Comparison of ENCODE assay signal across 1 cellular context in the genomic region with DNA sequence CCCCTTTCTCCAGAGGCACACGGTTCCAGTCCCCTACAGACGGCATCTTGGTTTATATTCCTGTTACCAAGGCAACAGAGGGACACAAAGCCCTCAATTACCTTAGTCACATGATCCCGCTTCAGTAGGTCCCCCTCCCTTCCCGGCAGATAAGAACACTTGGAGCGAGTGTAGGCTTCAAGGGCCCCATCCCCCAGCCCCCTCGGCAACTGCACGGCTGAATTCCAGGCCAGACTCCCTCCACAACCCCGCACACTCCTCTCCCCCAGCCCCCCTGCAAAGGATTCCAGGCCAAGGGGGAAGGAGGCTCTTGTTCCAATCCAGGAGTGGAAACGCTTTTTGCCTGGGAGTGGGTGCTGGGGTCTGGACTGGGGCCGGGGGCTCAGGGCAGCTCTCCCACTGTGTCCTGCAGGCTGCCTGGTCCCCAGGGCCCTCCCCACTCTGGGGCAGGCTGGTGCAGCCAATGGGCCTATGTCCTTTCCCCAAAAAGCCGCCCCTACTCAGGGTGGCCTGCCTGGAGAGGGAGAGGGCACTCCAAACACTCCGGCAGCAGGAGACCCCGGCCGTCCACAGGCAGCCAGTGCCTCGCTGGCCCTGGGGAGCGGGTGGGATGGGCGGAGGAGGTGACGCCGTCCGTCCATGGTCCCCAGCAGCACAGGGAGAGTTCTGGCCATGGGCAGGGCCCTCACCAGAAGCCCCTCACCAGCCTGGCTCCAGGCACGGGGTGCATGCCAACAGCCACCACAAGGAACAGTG.
TF ChIP-seq lines count a peak whose summit lies in the region.

No MANE protein-coding gene starts in this region.

TF ChIP-seq in GM12878, 131 proteins besides CTCF, POLR2A, EP300 and RAD21 (continued from another document):
- TF ChIP-seq RELA (IDR thresholded peaks at IDR 0.05; ENCODE audit: borderline replicate concordance, partially characterized antibody): no peak
- TF ChIP-seq ETV6 (conservative IDR thresholded peaks at IDR 0.05 in 1 of 2, IDR thresholded peaks at IDR 0.05 in 1 of 2; ENCODE audit: borderline replicate concordance in 1 of 2, low read depth in 1 of 2): no peak
- no peak for TF ChIP-seq SP1 (IDR thresholded peaks at IDR 0.05; ENCODE audit: low read depth, low read length)
- TF ChIP-seq, protein P1, sequence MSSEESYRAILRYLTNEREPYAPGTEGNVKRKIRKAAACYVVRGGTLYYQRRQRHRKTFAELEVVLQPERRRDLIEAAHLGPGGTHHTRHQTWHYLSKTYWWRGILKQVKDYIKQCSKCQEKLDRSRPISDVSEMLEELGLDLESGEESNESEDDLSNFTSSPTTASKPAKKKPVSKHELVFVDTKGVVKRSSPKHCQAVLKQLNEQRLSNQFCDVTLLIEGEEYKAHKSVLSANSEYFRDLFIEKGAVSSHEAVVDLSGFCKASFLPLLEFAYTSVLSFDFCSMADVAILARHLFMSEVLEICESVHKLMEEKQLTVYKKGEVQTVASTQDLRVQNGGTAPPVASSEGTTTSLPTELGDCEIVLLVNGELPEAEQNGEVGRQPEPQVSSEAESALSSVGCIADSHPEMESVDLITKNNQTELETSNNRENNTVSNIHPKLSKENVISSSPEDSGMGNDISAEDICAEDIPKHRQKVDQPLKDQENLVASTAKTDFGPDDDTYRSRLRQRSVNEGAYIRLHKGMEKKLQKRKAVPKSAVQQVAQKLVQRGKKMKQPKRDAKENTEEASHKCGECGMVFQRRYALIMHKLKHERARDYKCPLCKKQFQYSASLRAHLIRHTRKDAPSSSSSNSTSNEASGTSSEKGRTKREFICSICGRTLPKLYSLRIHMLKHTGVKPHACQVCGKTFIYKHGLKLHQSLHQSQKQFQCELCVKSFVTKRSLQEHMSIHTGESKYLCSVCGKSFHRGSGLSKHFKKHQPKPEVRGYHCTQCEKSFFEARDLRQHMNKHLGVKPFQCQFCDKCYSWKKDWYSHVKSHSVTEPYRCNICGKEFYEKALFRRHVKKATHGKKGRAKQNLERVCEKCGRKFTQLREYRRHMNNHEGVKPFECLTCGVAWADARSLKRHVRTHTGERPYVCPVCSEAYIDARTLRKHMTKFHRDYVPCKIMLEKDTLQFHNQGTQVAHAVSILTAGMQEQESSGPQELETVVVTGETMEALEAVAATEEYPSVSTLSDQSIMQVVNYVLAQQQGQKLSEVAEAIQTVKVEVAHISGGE (CRISPR knock-in tag; IDR thresholded peaks at IDR 0.05): no peak
- TF ChIP-seq TCF12 (IDR thresholded peaks at IDR 0.05; ENCODE audit: low read depth, low read length): no peak
- TF ChIP-seq, protein P2, sequence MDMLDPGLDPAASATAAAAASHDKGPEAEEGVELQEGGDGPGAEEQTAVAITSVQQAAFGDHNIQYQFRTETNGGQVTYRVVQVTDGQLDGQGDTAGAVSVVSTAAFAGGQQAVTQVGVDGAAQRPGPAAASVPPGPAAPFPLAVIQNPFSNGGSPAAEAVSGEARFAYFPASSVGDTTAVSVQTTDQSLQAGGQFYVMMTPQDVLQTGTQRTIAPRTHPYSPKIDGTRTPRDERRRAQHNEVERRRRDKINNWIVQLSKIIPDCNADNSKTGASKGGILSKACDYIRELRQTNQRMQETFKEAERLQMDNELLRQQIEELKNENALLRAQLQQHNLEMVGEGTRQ (IDR thresholded peaks at IDR 0.05; ENCODE audit: borderline replicate concordance, low read depth, low read length): no peak
- TF ChIP-seq ZSCAN29 (IDR thresholded peaks at IDR 0.05): no peak
- no peak for TF ChIP-seq SUPT20H (IDR thresholded peaks at IDR 0.05; ENCODE audit: borderline replicate concordance, control insufficient read depth, low read depth, low read length)
- TF ChIP-seq YBX1 (IDR thresholded peaks at IDR 0.05): no peak
- TF ChIP-seq SREBF2 (IDR thresholded peaks at IDR 0.05; ENCODE audit: low read length): no peak
- no peak for TF ChIP-seq JUNB (IDR thresholded peaks at IDR 0.05)
- no peak for TF ChIP-seq TBL1XR1 (IDR thresholded peaks at IDR 0.05; ENCODE audit: low read depth, low read length)
- TF ChIP-seq IKZF1 (conservative IDR thresholded peaks at IDR 0.05): no peak
- no peak for TF ChIP-seq RCOR1 (conservative IDR thresholded peaks at IDR 0.05; ENCODE audit: low read depth, low read length)
TF ChIP-seq in GM12878: peak in this region for 0.
